ENCODE assay signal across 25 cellular contexts in genomic region chr17:9684955-9685621, GRCh38. TPM values are rescaled to one million over a fixed set of nuclear protein-coding genes. Genes with fewer than 3 reads are reported as not detected.
DNase-seq lines count a peak whose midpoint lies in the region; FAIRE-seq and TF ChIP-seq lines count a peak whose summit lies in the region.
"Had no signal": no experiment of that assay in that cellular context is flagged by ENCODE, and none has a peak within 500 bp of the region (broad histone marks: within the 10 kb centered on the region; RNA-seq: fewer than 3 reads in every experiment).

No MANE protein-coding gene starts in this region.

- no peaks in the 10 kb centered on the region for H3K9me1 ChIP-seq in keratinocyte (ENCODE audit: control insufficient read depth, extremely low read depth, insufficient read depth, low read length)

- H4K20me1 ChIP-seq in astrocyte (ENCODE audit: insufficient read depth, low read length), result no peaks in the 10 kb centered on the region
- no peaks in the 10 kb centered on the region for H4K20me1 ChIP-seq in keratinocyte (ENCODE audit: control insufficient read depth, extremely low read depth, insufficient read depth, low read length)

- H3K36me3 ChIP-seq in astrocyte (ENCODE audit: insufficient read depth, low read length) (no peaks in the 10 kb centered on the region), keratinocyte (ENCODE audit: control insufficient read depth in 2 of 2, extremely low read depth in 1 of 2, insufficient read depth in 2 of 2, low read length in 2 of 2) (peaks cover 5 to 12% of the 10 kb centered on the region in 2 experiments)
- H3K36me3 ChIP-seq: adrenal gland, gastroesophageal sphincter, SJCRH30, tibial artery, WERI-Rb-1 had no signal

- no peaks in the 10 kb centered on the region for H3K4me1 ChIP-seq in astrocyte (ENCODE audit: insufficient read depth, low read length)
- no peaks in the 10 kb centered on the region for H3K4me1 ChIP-seq in keratinocyte (ENCODE audit: control insufficient read depth, extremely low read depth, insufficient read depth, low read length)
- H3K4me1 ChIP-seq: adrenal gland, gastroesophageal sphincter, SJCRH30, tibial artery had no signal

- H3K36me3 Mint-ChIP-seq in astrocyte (ENCODE audit: low read depth, unreplicated experiment), result peaks cover 31% of the 10 kb centered on the region

- H3K4me2 ChIP-seq in astrocyte (ENCODE audit: low read length) (no peak overlapping the region), keratinocyte (ENCODE audit: control insufficient read depth, extremely low read depth, insufficient read depth, low read depth, low read length) (no peak overlapping the region)

- peaks cover 2% of the 10 kb centered on the region for H3K9me3 Mint-ChIP-seq in astrocyte (ENCODE audit: unreplicated experiment)
- H3K9me3 Mint-ChIP-seq: central memory CD8-positive, alpha-beta T cell had no signal

- peaks cover 5% of the 10 kb centered on the region for H3K9me3 ChIP-seq in astrocyte (ENCODE audit: insufficient read depth, low read depth, low read length)
- peaks cover 4% of the 10 kb centered on the region for H3K9me3 ChIP-seq in keratinocyte (ENCODE audit: control insufficient read depth, low read depth, low read length)
- H3K9me3 ChIP-seq: adrenal gland, SJCRH30 had no signal

- H3K27ac Mint-ChIP-seq in astrocyte (ENCODE audit: unreplicated experiment), result peak overlapping the region; percentile 31
- H3K27ac Mint-ChIP-seq: mesothelial cell of epicardium; nephron; T-helper 1 cell treated with Interleukin-12 subunit alpha and Interleukin-12 subunit beta and Interleukin-4 antibody, amounts not matched to agents 30 μg/mL and 1 μg/mL, for 36 hours had no signal

- H3K79me2 ChIP-seq in astrocyte (ENCODE audit: insufficient read depth, low read length), result no peaks in the 10 kb centered on the region
- H3K79me2 ChIP-seq in keratinocyte (ENCODE audit: control insufficient read depth, insufficient read depth, low read length), result no peaks in the 10 kb centered on the region

- FAIRE-seq in astrocyte (lab: Jason Lieb, UNC) (no peak), keratinocyte (lab: Jason Lieb, UNC) (peak; percentile 36)
- FAIRE-seq: G401.6 had no signal

- dilution Hi-C loops in keratinocyte (cut with MboI; ENCODE audit: extremely low pct_ligation_motif_present, low sequenced_read_pairs), result no loop called here

- H3K4me1 Mint-ChIP-seq in astrocyte (ENCODE audit: low read depth, unreplicated experiment), result peaks cover 4% of the 10 kb centered on the region
- H3K4me1 Mint-ChIP-seq: central memory CD8-positive, alpha-beta T cell; mesothelial cell of epicardium; nephron had no signal

- DNase-seq in Daoy (ENCODE audit: low read depth) (peak; percentile 30), NCI-H2081 treated with DMSO at 0.1 percent for 48 hours (lab: John Stamatoyannopoulos, UW) (peak; percentile 28), astrocyte (ENCODE audit: low read depth) (peak; percentile 35), keratinocyte (ENCODE audit: low read depth, low spot score) (peak; percentile 11), iPS-NIHi11 (ENCODE audit: low spot score) (no peak), NOMO-1 (lab: John Stamatoyannopoulos, UW; ENCODE audit: unreplicated experiment in 2 of 2) (no peak), OCI-M1 (lab: John Stamatoyannopoulos, UW) (no peak)
- DNase-seq in stimulated activated CD4-positive, alpha-beta T cell treated with anti-CD3 and anti-CD28 coated beads, Interleukin-1b, Interleukin-23, amount 100 ng/mL, for 48 hours, result no peak
- DNase-seq: activated gamma-delta T cell treated with Interleukin-2 at 50 U/mL for 16 hours; activated T-cell treated with anti-CD3 and anti-CD28 coated beads for 4 hours; adrenal gland; KG1; left colon; NCI-H2029; SJCRH30; stimulated activated CD4-positive, alpha-beta T cell treated with anti-CD3 and anti-CD28 coated beads, Interleukin-2, amount 100 ng/mL, for 24 hours; stimulated activated naive CD4-positive, alpha-beta T cell; tibial artery; WERI-Rb-1 had no signal

- H3K27ac ChIP-seq in astrocyte (ENCODE audit: low read depth, low read length) (no peak overlapping the region), keratinocyte (ENCODE audit: control insufficient read depth, insufficient read depth, low read length) (no peak overlapping the region)
- H3K27ac ChIP-seq: adrenal gland, gastroesophageal sphincter, SJCRH30, tibial artery, WERI-Rb-1 had no signal

- no peak overlapping the region for H3K9ac ChIP-seq in astrocyte (ENCODE audit: low read length)
- no peak overlapping the region for H3K9ac ChIP-seq in keratinocyte (ENCODE audit: control insufficient read depth, extremely low read depth, insufficient read depth, low read length)

- H3K27me3 Mint-ChIP-seq in astrocyte (ENCODE audit: low read depth, unreplicated experiment), result no peaks in the 10 kb centered on the region

- TF ChIP-seq CTCF in astrocyte (IDR thresholded peaks at IDR 0.05; ENCODE audit: insufficient read depth, low read depth, low read length) (no peak), keratinocyte (optimal IDR thresholded peaks at IDR 0.05 in 1 of 3, IDR thresholded peaks at IDR 0.05 in 1 of 3, conservative IDR thresholded peaks at IDR 0.05 in 1 of 3; ENCODE audit: extremely low read depth in 1 of 3, insufficient read depth in 2 of 3, low read length in 3 of 3) (no peak)

- no peaks in the 10 kb centered on the region for H3K27me3 ChIP-seq in astrocyte (ENCODE audit: insufficient read depth, low read length)
- no peaks in the 10 kb centered on the region for H3K27me3 ChIP-seq in keratinocyte (ENCODE audit: control insufficient read depth, extremely low read depth, insufficient read depth, low read length)
- H3K27me3 ChIP-seq: adrenal gland, gastroesophageal sphincter, SJCRH30, tibial artery had no signal

- H3K4me3 Mint-ChIP-seq in astrocyte (ENCODE audit: unreplicated experiment), result no peak overlapping the region
- H3K4me3 Mint-ChIP-seq: central memory CD8-positive, alpha-beta T cell; mesothelial cell of epicardium; nephron; T-helper 1 cell treated with Interleukin-12 subunit alpha and Interleukin-12 subunit beta and Interleukin-4 antibody, amounts not matched to agents 30 μg/mL and 1 μg/mL, for 36 hours had no signal

- H2AFZ ChIP-seq in astrocyte (ENCODE audit: low read depth, low read length) (no peak overlapping the region), keratinocyte (ENCODE audit: control insufficient read depth, low read length) (no peak overlapping the region)

- H3K4me3 ChIP-seq in astrocyte (ENCODE audit: insufficient read depth, low read depth, low read length) (no peak overlapping the region), keratinocyte (ENCODE audit: control insufficient read depth in 2 of 3, extremely low read depth in 1 of 3, insufficient read depth in 2 of 3, low read depth in 1 of 3, low read length in 3 of 3) (no peak overlapping the region)
- H3K4me3 ChIP-seq: adrenal gland, gastroesophageal sphincter, SJCRH30, tibial artery had no signal

RNA-seq across cellular contexts. Expression of gene USP43, which starts 39.8 kb away (rescaled TPM):
- 0.80 and 1.7 TPM in 2 replicates for total RNA-seq in Daoy (2014; rRNA removed; shearing (Covaris generic))
- 5.3 and 7.0 TPM in 2 replicates for total RNA-seq in astrocyte
- 2.2 to 4.9 TPM (median 2.5 TPM) in 3 replicates for polyA plus RNA-seq in keratinocyte
- 2.0 TPM for polyA plus RNA-seq in keratinocyte (2011; ENCODE audit: low read depth)
- polyA plus RNA-seq in keratinocyte (2011; cell fraction: cytosol; rRNA removed), result 1.9 and 2.6 TPM in 2 replicates
- polyA plus RNA-seq in keratinocyte (2011; cell fraction: nucleus; rRNA removed), result 6.2 and 7.5 TPM in 2 replicates
- polyA plus RNA-seq in keratinocyte (2012; ENCODE audit: low replicate concordance), result 2.4 and 5.3 TPM in 2 replicates
- polyA minus RNA-seq in keratinocyte, result 6.7 to 13.4 TPM (median 7.5 TPM) in 3 replicates
- 4.8 TPM for polyA minus RNA-seq in keratinocyte (2011; cell fraction: cytosol; rRNA and poly(A)+ RNA removed)
- 7.1 and 9.2 TPM in 2 replicates for polyA minus RNA-seq in keratinocyte (2011; cell fraction: nucleus; rRNA and poly(A)+ RNA removed)

Comparison
In these comparisons a context has a peak if more than half of its experiments do, and no peak if none do; other contexts are left out.
1. DNase-seq: peak in Daoy (single experiment), NCI-H2081 treated with DMSO at 0.1 percent for 48 hours (single experiment), astrocyte (single experiment) and keratinocyte (single experiment); none in iPS-NIHi11 (single experiment), NOMO-1 (0 of 2), stimulated activated CD4-positive, alpha-beta T cell treated with anti-CD3 and anti-CD28 coated beads, Interleukin-1b, Interleukin-23, amount 100 ng/mL, for 48 hours (single experiment) and OCI-M1 (single experiment).